Comparison of ENCODE assay signal across 11 cellular contexts in the genomic region with DNA sequence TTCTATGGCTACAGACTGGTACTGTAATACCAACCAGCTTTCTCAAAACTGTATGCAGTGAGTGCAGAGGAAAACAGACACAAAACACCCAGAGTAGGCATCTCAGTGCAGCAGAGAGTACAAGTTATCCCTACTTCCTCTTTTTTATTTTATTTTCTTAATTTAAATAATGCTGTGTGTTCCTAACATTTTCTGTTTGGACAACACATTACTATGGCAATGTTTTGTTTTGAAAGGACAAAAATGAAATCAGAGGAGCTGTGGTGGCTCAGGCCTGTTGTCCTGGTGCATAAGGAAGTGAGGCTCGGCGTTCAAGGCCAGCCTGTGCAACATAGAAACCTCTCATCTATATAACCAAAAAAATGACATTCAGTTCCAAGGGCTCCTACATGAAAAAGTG. TPM values are rescaled to one million over a fixed set of nuclear protein-coding genes. Genes with fewer than 3 reads are reported as not detected.
DNase-seq lines count a peak whose midpoint lies in the region; ATAC-seq and TF ChIP-seq lines count a peak whose summit lies in the region.
"Had no signal": no experiment of that assay in that cellular context is flagged by ENCODE, and none has a peak within 500 bp of the region (broad histone marks: within the 10 kb centered on the region; RNA-seq: fewer than 3 reads in every experiment).

No MANE protein-coding gene starts in this region.

- H3K27me3 ChIP-seq in esophagus squamous epithelium, result no peaks in the 10 kb centered on the region
- no peaks in the 10 kb centered on the region for H3K27me3 ChIP-seq in sigmoid colon

- no peak overlapping the region for H3K4me3 ChIP-seq in esophagus squamous epithelium
- no peak overlapping the region for H3K4me3 ChIP-seq in sigmoid colon
- H3K4me3 ChIP-seq: HAP-1 had no signal

- H3K27ac ChIP-seq in esophagus squamous epithelium (peak overlapping the region in 3 of 4 donors; percentile 31 to 92 (median 89)), sigmoid colon (peak overlapping the region; percentile 83 to 99 (median 86))

- no peak for TF ChIP-seq POLR2A in esophagus squamous epithelium (IDR thresholded peaks at IDR 0.05)
- no peak for TF ChIP-seq POLR2A in sigmoid colon (IDR thresholded peaks at IDR 0.05)

- H3K36me3 Mint-ChIP-seq in activated CD4-positive, alpha-beta T cell treated with anti-CD3 and anti-CD28 coated beads for 36 hours (ENCODE audit: low read depth), result no peaks in the 10 kb centered on the region

- no peaks in the 10 kb centered on the region for H3K9me3 Mint-ChIP-seq in activated CD4-positive, alpha-beta T cell treated with anti-CD3 and anti-CD28 coated beads for 36 hours (ENCODE audit: low read depth)

- no peak overlapping the region for H3K27ac Mint-ChIP-seq in activated CD4-positive, alpha-beta T cell treated with anti-CD3 and anti-CD28 coated beads for 36 hours

- H3K36me3 ChIP-seq in esophagus squamous epithelium (peaks cover 0 to 4% (median 0%) of the 10 kb centered on the region in 3 donors), sigmoid colon (no peaks in the 10 kb centered on the region)

- H3K4me1 ChIP-seq in esophagus squamous epithelium (peaks cover 29 to 70% (median 50%) of the 10 kb centered on the region in 3 donors), sigmoid colon (peaks cover 0 to 81% (median 73%) of the 10 kb centered on the region in 4 donors)
- H3K4me1 ChIP-seq: HAP-1 had no signal

- CTCF ChIA-PET in activated CD4-positive, alpha-beta T cell treated with anti-CD3 and anti-CD28 coated beads for 36 hours (lab: Charles Lee), result interaction anchor here (0.6 to 7.8 kb wide), 10 partner anchors 12 to 426 kb away, joined by 3 to 281 read pairs (median 4); partner anchors contain the start of gene ALKBH2

- POLR2A ChIA-PET in activated CD4-positive, alpha-beta T cell treated with anti-CD3 and anti-CD28 coated beads for 36 hours (lab: Charles Lee), result interaction anchor here (1.1 kb wide), 1 partner anchor 35 kb away, joined by 3 read pairs; no protein-coding TSS in a partner anchor

- no peaks in the 10 kb centered on the region for H3K9me3 ChIP-seq in esophagus squamous epithelium
- no peaks in the 10 kb centered on the region for H3K9me3 ChIP-seq in sigmoid colon
- H3K9me3 ChIP-seq: HAP-1 had no signal

- no peak overlapping the region for H3K4me3 Mint-ChIP-seq in activated CD4-positive, alpha-beta T cell treated with anti-CD3 and anti-CD28 coated beads for 36 hours

- no peak for TF ChIP-seq EP300 in sigmoid colon (IDR thresholded peaks at IDR 0.05)

- no peaks in the 10 kb centered on the region for H3K27me3 Mint-ChIP-seq in activated CD4-positive, alpha-beta T cell treated with anti-CD3 and anti-CD28 coated beads for 36 hours

- WGBS in esophagus squamous epithelium, 2 donors, result 24 to 59% methylated on average over 2 of the region's 2 CpGs
- 59 to 67% methylated on average over 2 of the region's 2 CpGs for WGBS in sigmoid colon, 2 donors

- peak; percentile 40 for ATAC-seq in GM18511 (IDR thresholded peaks at IDR 0.05; ENCODE audit: unreplicated experiment)
- no peak for ATAC-seq in activated CD4-positive, alpha-beta T cell treated with anti-CD3 and anti-CD28 coated beads for 36 hours
- ATAC-seq in HG02885 (IDR thresholded peaks at IDR 0.05; ENCODE audit: poor library complexity, unreplicated experiment), result no peak
- no peak for ATAC-seq in GM18861 (IDR thresholded peaks at IDR 0.05; ENCODE audit: unreplicated experiment)

- TF ChIP-seq CTCF in esophagus squamous epithelium (IDR thresholded peaks at IDR 0.05) (no peak), sigmoid colon (IDR thresholded peaks at IDR 0.05) (no peak)

- peak; percentile 43 for DNase-seq in MV-4-11 (lab: John Stamatoyannopoulos, UW)
- DNase-seq in esophagus squamous epithelium (lab: John Stamatoyannopoulos, UW), result no peak
- no peak for DNase-seq in sigmoid colon
- no peak for DNase-seq in NCI-H2196 treated with DMSO at 0.1 percent for 48 hours (lab: John Stamatoyannopoulos, UW; ENCODE audit: unreplicated experiment)
- DNase-seq in activated CD4-positive, alpha-beta T cell treated with anti-CD3 and anti-CD28 coated beads for 36 hours, result no peak
- DNase-seq: activated CD8-positive, alpha-beta memory T cell treated with anti-CD3 and anti-CD28 coated beads, Interleukin-2, amount 50 U/mL, for 48 hours; stimulated activated CD4-positive, alpha-beta T cell treated with anti-CD3 and anti-CD28 coated beads, Interleukin-2, amount 100 ng/mL, for 48 hours had no signal

- H3K4me1 Mint-ChIP-seq in activated CD4-positive, alpha-beta T cell treated with anti-CD3 and anti-CD28 coated beads for 36 hours, result peaks cover 25% of the 10 kb centered on the region

- intact Hi-C loops in esophagus squamous epithelium (cut with DNase I), result loop anchor here (10.0 kb wide), 1 partner anchor 67 kb away; the partner anchor contains the start of gene CORO1C
- intact Hi-C loops in sigmoid colon (cut with DNase I), result no loop called here
- intact Hi-C loops in activated CD4-positive, alpha-beta T cell treated with anti-CD3 and anti-CD28 coated beads for 36 hours (cut with DNase I, micrococcal nuclease), result loop anchor here in 1 of 2 experiments (5.0 kb wide), 1 partner anchor 285 kb away; no protein-coding TSS in a partner anchor

RNA-seq across cellular contexts. Expression of gene SELPLG, which starts 33.7 kb away (rescaled TPM):
- 10 to 100 TPM in 1 of 4 donors, 1 to 10 TPM in 3; 2.5 to 10.1 (median 5.6) TPM for total RNA-seq in esophagus squamous epithelium
- 1 to 10 TPM; 6.1 to 10.0 (median 7.6) TPM for total RNA-seq in sigmoid colon
- polyA plus RNA-seq in sigmoid colon, result 10 to 100 TPM in 1 of 3 donors, 1 to 10 TPM in 2; 1.8 to 26.1 (median 6.7) TPM
- total RNA-seq in activated CD4-positive, alpha-beta T cell treated with anti-CD3 and anti-CD28 coated beads for 36 hours, result 10 to 100 TPM; 31.0 to 36.9 TPM
